Comparison of ENCODE assay signal across 2 cellular contexts in genomic region chr16:87186440-87186839, GRCh38.
TF ChIP-seq lines count a peak whose summit lies in the region.

No MANE protein-coding gene starts in this region.

TF ChIP-seq in GM23338, 12 proteins besides CTCF, POLR2A, EP300 and RAD21 (continued from another document):
- TF ChIP-seq NANOG (IDR thresholded peaks at IDR 0.05; ENCODE audit: borderline replicate concordance) (no peak), CREB1 (CRISPR knock-in tag; IDR thresholded peaks at IDR 0.05; ENCODE audit: low read depth) (no peak), POLR2AphosphoS5 (IDR thresholded peaks at IDR 0.05; ENCODE audit: low read depth) (no peak), EZH2phosphoT487 (IDR thresholded peaks at IDR 0.05; ENCODE audit: unreplicated experiment) (no peak), ZNF462 (CRISPR knock-in tag; IDR thresholded peaks at IDR 0.05) (no peak), ZNF331 (CRISPR knock-in tag; IDR thresholded peaks at IDR 0.05; ENCODE audit: low read depth) (no peak)

TF ChIP-seq in SK-N-SH treated with all-trans-retinoic acid at 6 μM for 48 hours, 23 proteins besides CTCF, POLR2A, EP300 and RAD21 (continued from another document):
- TF ChIP-seq, protein P1, sequence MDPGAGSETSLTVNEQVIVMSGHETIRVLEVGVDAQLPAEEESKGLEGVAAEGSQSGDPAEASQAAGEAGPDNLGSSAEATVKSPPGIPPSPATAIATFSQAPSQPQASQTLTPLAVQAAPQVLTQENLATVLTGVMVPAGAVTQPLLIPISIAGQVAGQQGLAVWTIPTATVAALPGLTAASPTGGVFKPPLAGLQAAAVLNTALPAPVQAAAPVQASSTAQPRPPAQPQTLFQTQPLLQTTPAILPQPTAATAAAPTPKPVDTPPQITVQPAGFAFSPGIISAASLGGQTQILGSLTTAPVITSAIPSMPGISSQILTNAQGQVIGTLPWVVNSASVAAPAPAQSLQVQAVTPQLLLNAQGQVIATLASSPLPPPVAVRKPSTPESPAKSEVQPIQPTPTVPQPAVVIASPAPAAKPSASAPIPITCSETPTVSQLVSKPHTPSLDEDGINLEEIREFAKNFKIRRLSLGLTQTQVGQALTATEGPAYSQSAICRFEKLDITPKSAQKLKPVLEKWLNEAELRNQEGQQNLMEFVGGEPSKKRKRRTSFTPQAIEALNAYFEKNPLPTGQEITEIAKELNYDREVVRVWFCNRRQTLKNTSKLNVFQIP (CRISPR knock-in tag; IDR thresholded peaks at IDR 0.05; ENCODE audit: borderline replicate concordance, low read depth) = no peak
- TF ChIP-seq ZNF70 (CRISPR knock-in tag; IDR thresholded peaks at IDR 0.05) (no peak), ZNF8 (CRISPR knock-in tag; IDR thresholded peaks at IDR 0.05) (no peak), ZC3H10 (CRISPR knock-in tag; IDR thresholded peaks at IDR 0.05) (no peak)
- TF ChIP-seq, protein P2, sequence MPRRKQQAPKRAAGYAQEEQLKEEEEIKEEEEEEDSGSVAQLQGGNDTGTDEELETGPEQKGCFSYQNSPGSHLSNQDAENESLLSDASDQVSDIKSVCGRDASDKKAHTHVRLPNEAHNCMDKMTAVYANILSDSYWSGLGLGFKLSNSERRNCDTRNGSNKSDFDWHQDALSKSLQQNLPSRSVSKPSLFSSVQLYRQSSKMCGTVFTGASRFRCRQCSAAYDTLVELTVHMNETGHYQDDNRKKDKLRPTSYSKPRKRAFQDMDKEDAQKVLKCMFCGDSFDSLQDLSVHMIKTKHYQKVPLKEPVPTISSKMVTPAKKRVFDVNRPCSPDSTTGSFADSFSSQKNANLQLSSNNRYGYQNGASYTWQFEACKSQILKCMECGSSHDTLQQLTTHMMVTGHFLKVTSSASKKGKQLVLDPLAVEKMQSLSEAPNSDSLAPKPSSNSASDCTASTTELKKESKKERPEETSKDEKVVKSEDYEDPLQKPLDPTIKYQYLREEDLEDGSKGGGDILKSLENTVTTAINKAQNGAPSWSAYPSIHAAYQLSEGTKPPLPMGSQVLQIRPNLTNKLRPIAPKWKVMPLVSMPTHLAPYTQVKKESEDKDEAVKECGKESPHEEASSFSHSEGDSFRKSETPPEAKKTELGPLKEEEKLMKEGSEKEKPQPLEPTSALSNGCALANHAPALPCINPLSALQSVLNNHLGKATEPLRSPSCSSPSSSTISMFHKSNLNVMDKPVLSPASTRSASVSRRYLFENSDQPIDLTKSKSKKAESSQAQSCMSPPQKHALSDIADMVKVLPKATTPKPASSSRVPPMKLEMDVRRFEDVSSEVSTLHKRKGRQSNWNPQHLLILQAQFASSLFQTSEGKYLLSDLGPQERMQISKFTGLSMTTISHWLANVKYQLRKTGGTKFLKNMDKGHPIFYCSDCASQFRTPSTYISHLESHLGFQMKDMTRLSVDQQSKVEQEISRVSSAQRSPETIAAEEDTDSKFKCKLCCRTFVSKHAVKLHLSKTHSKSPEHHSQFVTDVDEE (CRISPR knock-in tag; IDR thresholded peaks at IDR 0.05) = no peak
